In genomic region chr11:63489879-63490278, GRCh38 we compare ENCODE assay signal across 13 cellular contexts. TPM values are rescaled to one million over a fixed set of nuclear protein-coding genes. Genes with fewer than 3 reads are reported as not detected.
DNase-seq lines count a peak whose midpoint lies in the region; ATAC-seq and TF ChIP-seq lines count a peak whose summit lies in the region.
"Had no signal": no experiment of that assay in that cellular context is flagged by ENCODE, and none has a peak within 500 bp of the region (broad histone marks: within the 10 kb centered on the region; RNA-seq: fewer than 3 reads in every experiment).

No MANE protein-coding gene starts in this region.

- H3K79me2 ChIP-seq in mammary epithelial cell (ENCODE audit: insufficient read depth, low read length) = no peaks in the 10 kb centered on the region

- TF ChIP-seq CTCF in breast epithelium (IDR thresholded peaks at IDR 0.05) (no peak), mammary epithelial cell (conservative IDR thresholded peaks at IDR 0.05 in 1 of 2, IDR thresholded peaks at IDR 0.05 in 1 of 2; ENCODE audit: extremely low read depth in 1 of 2, insufficient read depth in 1 of 2, low read depth in 1 of 2, low read length in 2 of 2) (no peak), mesothelial cell of epicardium (IDR thresholded peaks at IDR 0.05; ENCODE audit: unreplicated experiment) (no peak), upper lobe of right lung (IDR thresholded peaks at IDR 0.05) (no peak)

- no peak for TF ChIP-seq POLR2A in breast epithelium (IDR thresholded peaks at IDR 0.05)

- H3K9me3 Mint-ChIP-seq in mesothelial cell of epicardium = peaks cover 22% of the 10 kb centered on the region

- 36% methylated on average over 1 of the region's 3 CpGs for WGBS in mammary epithelial cell (ENCODE audit: low coverage, missing lambda C conversion rate)

- H3K36me3 Mint-ChIP-seq in mesothelial cell of epicardium = peaks cover 8% of the 10 kb centered on the region

- H3K27me3 ChIP-seq in breast epithelium (no peaks in the 10 kb centered on the region), mammary epithelial cell (ENCODE audit: insufficient read depth, low read length) (peaks cover 19% of the 10 kb centered on the region), upper lobe of right lung (no peaks in the 10 kb centered on the region)

- in situ Hi-C loops in mammary epithelial cell (cut with MboI; ENCODE audit: low sequenced_read_pairs in 2 of 2) = loop anchor here in 1 of 2 donors (25.0 kb wide), 1 partner anchor 247 kb away; no protein-coding TSS in a partner anchor

- peak overlapping the region; percentile 23 for H3K27ac Mint-ChIP-seq in mesothelial cell of epicardium

- H3K36me3 ChIP-seq in breast epithelium = no peaks in the 10 kb centered on the region
- H3K36me3 ChIP-seq in mammary epithelial cell (ENCODE audit: insufficient read depth, low read length) = no peaks in the 10 kb centered on the region
- H3K36me3 ChIP-seq in upper lobe of right lung = no peaks in the 10 kb centered on the region
- H3K36me3 ChIP-seq: colonic mucosa had no signal

- H3K4me3 Mint-ChIP-seq in mesothelial cell of epicardium = peak overlapping the region; percentile 72

- H3K9me3 ChIP-seq in breast epithelium = peaks cover 7 to 11% of the 10 kb centered on the region in 2 donors
- H3K9me3 ChIP-seq in mammary epithelial cell (replicated peaks; ENCODE audit: insufficient read depth, low read length) = peaks cover 4% of the 10 kb centered on the region
- H3K9me3 ChIP-seq in upper lobe of right lung = no peaks in the 10 kb centered on the region
- H3K9me3 ChIP-seq: colonic mucosa had no signal

- intact Hi-C loops in breast epithelium (cut with DNase I; ENCODE audit: low total_unique reads) = loop anchor here (5.0 kb wide), 1 partner anchor 142 kb away; no protein-coding TSS in a partner anchor
- intact Hi-C loops in mammary epithelial cell (cut with micrococcal nuclease) = no loop called here
- intact Hi-C loops in upper lobe of right lung (cut with DNase I) = loop anchor here (10.0 kb wide), 1 partner anchor 245 kb away; no protein-coding TSS in a partner anchor

- DNase-seq in breast epithelium (ENCODE audit: low spot score in 2 of 2) = no peak
- no peak for DNase-seq in mammary epithelial cell
- no peak for DNase-seq in mesothelial cell of epicardium (ENCODE audit: low spot score in 2 of 2, unreplicated experiment in 2 of 2)
- no peak for DNase-seq in upper lobe of right lung
- no peak for DNase-seq in activated CD4-positive, CD25-positive, alpha-beta regulatory T cell (lab: John Stamatoyannopoulos, UW)
- DNase-seq in NCI-H2029 (lab: John Stamatoyannopoulos, UW) = no peak
- DNase-seq in stimulated activated CD4-positive, alpha-beta T cell treated with anti-CD3 and anti-CD28 coated beads, Interleukin-2, amount 100 ng/mL, for 48 hours = no peak
- DNase-seq: colonic mucosa, left cardiac atrium, NCI-H1048, PC-9 had no signal

- CTCF ChIA-PET in mammary epithelial cell (lab: Charles Lee; ENCODE audit: low non-redundant PET) = no interaction called here

- no TSS peak for BruUV-seq in mammary epithelial cell (replicated peaks; lab: Mats Ljungman, UMichigan)

- H3K4me1 Mint-ChIP-seq in mesothelial cell of epicardium = peaks cover 34% of the 10 kb centered on the region

- dilution Hi-C loops in mammary epithelial cell (cut with HindIII; ENCODE audit: low sequenced_read_pairs) = no loop called here

- peak overlapping the region in 1 of 3 donors; percentile 74 for H3K4me3 ChIP-seq in breast epithelium
- H3K4me3 ChIP-seq in mammary epithelial cell (replicated peaks in 1 of 3; ENCODE audit: insufficient read depth in 1 of 3, low read depth in 2 of 3, low read length in 3 of 3) = no peak overlapping the region
- peak overlapping the region; percentile 54 for H3K4me3 ChIP-seq in upper lobe of right lung
- H3K4me3 ChIP-seq: colonic mucosa, PC-9 had no signal

- no peak for ATAC-seq in upper lobe of right lung

- no peak overlapping the region for H3K4me2 ChIP-seq in mammary epithelial cell (ENCODE audit: insufficient read depth, low read depth, low read length)
- H3K4me2 ChIP-seq: PC-9 had no signal

- H3K4me1 ChIP-seq in breast epithelium (peaks cover 0 to 7% of the 10 kb centered on the region in 2 donors), mammary epithelial cell (ENCODE audit: insufficient read depth, low read length) (peaks cover 9% of the 10 kb centered on the region), upper lobe of right lung (peaks cover 11% of the 10 kb centered on the region)
- H3K4me1 ChIP-seq: colonic mucosa had no signal

- H4K20me1 ChIP-seq in mammary epithelial cell (ENCODE audit: insufficient read depth, low read length) = no peaks in the 10 kb centered on the region

- peak overlapping the region; percentile 90 to 91 for H3K27ac ChIP-seq in breast epithelium
- no peak overlapping the region for H3K27ac ChIP-seq in mammary epithelial cell (ENCODE audit: insufficient read depth, low read depth, low read length)
- H3K27ac ChIP-seq in cingulate gyrus (ENCODE audit: low read depth, low read length) = peak overlapping the region; percentile 48
- H3K27ac ChIP-seq in upper lobe of right lung = no peak overlapping the region
- H3K27ac ChIP-seq: PC-9 had no signal

- no peak overlapping the region for H3K9ac ChIP-seq in mammary epithelial cell (ENCODE audit: insufficient read depth, low read length)

- H2AFZ ChIP-seq in mammary epithelial cell (ENCODE audit: low read depth, low read length) = no peak overlapping the region
- H2AFZ ChIP-seq: PC-9 had no signal

- H3K27me3 Mint-ChIP-seq in mesothelial cell of epicardium (ENCODE audit: low read depth) = peaks cover 14% of the 10 kb centered on the region

RNA-seq across cellular contexts. Expression of gene PLAAT5, which starts 1.1 kb away (rescaled TPM):
- total RNA-seq in breast epithelium = 10 to 100 TPM in 2 of 3 donors, 1 to 10 TPM in 1; 9.8 to 61.9 (median 11.9) TPM
- under 1 TPM in 1 of 2 donors, not detected in 1; under 0.01 TPM for total RNA-seq in mammary epithelial cell
- not detected for polyA plus RNA-seq in mammary epithelial cell
- polyA minus RNA-seq in mammary epithelial cell = not detected
- 1.9 to 2.2 TPM (median 1.9 TPM) in 3 replicates for total RNA-seq in mesothelial cell of epicardium
- 3.6 TPM for total RNA-seq in upper lobe of right lung
- total RNA-seq: PC-9 had no signal

RNA-seq across cellular contexts. Expression of gene LGALS12, which starts 16.0 kb away (rescaled TPM):
- total RNA-seq in breast epithelium = 10 to 100 TPM in 2 of 3 donors, 1 to 10 TPM in 1; 6.6 to 82.6 (median 11.9) TPM
- not detected for total RNA-seq in mammary epithelial cell
- polyA plus RNA-seq in mammary epithelial cell = not detected
- not detected for polyA minus RNA-seq in mammary epithelial cell
- total RNA-seq in mesothelial cell of epicardium = 0.58 to 0.89 TPM (median 0.79 TPM) in 3 replicates
- total RNA-seq in upper lobe of right lung = 0.49 TPM
- total RNA-seq: PC-9, ureter had no signal

RNA-seq across cellular contexts. Expression of gene PLAAT4, which starts 46.7 kb away (rescaled TPM):
- 10 to 100 TPM; 13.9 to 100.0 (median 95.3) TPM for total RNA-seq in breast epithelium
- total RNA-seq in mammary epithelial cell = 1 to 10 TPM in 1 of 2 donors, under 1 TPM in 1; 0.67 to 1.3 TPM
- polyA plus RNA-seq in mammary epithelial cell = 3.5 TPM
- polyA minus RNA-seq in mammary epithelial cell = not detected
- 1.2 to 1.9 TPM (median 1.7 TPM) in 3 replicates for total RNA-seq in mesothelial cell of epicardium
- 185 TPM for total RNA-seq in upper lobe of right lung

Comparison
In these comparisons a context has a peak if more than half of its experiments do, and no peak if none do; other contexts are left out.
1. H3K27ac ChIP-seq: peak in breast epithelium (2 of 2) and cingulate gyrus (single experiment); none in mammary epithelial cell (single experiment) and upper lobe of right lung (single experiment).